In the genomic region with DNA sequence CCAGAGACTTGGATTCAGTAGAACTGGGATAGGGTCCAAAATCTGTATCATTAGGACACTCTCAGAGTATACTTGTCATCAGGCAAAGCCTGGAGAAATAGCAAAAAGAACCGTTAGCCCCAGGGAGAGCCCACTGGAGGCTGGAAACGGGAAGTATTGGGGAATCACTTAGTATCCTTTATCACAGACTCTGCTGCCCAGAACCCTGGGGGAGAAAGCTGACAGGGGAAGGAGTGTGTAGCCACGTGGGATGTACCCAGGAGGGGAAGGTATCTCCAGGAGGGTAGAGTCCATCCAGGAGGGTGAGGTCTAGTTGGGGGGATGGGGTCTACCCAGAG, we compare ENCODE assay signal across 12 cellular contexts.
DNase-seq lines count a peak whose midpoint lies in the region; ATAC-seq and TF ChIP-seq lines count a peak whose summit lies in the region.
"Had no signal": no experiment of that assay in that cellular context is flagged by ENCODE, and none has a peak within 500 bp of the region (broad histone marks: within the 10 kb centered on the region; RNA-seq: fewer than 3 reads in every experiment).

No MANE protein-coding gene starts in this region.

- in situ Hi-C loops in gastrocnemius medialis (cut with MboI; ENCODE audit: low sequenced_read_pairs in 4 of 4), result loop anchor here (25.0 kb wide), 2 partner anchors 542 to 917 kb away; no protein-coding TSS in a partner anchor

- TF ChIP-seq CTCF in RWPE1 (conservative IDR thresholded peaks at IDR 0.05; ENCODE audit: low read depth), result no peak
- TF ChIP-seq CTCF in heart right ventricle (IDR thresholded peaks at IDR 0.05), result no peak
- no peak for TF ChIP-seq CTCF in gastrocnemius medialis (IDR thresholded peaks at IDR 0.05 in 4 of 5, conservative IDR thresholded peaks at IDR 0.05 in 1 of 5)

- DNase-seq in EH (ENCODE audit: low read depth) (peak; percentile 26), RWPE1 (ENCODE audit: low spot score) (no peak), heart right ventricle (no peak), gastrocnemius medialis (no peak), NCI-H2227 (lab: John Stamatoyannopoulos, UW; ENCODE audit: unreplicated experiment) (no peak), NCI-H82 treated with DMSO at 0.1 percent for 48 hours (lab: John Stamatoyannopoulos, UW; ENCODE audit: unreplicated experiment) (no peak)
- DNase-seq: CD8-positive, alpha-beta T cell; cortex of kidney; stimulated activated CD4-positive, alpha-beta T cell treated with anti-CD3 and anti-CD28 coated beads, Interleukin-2, amount 100 ng/mL, for 24 hours; stimulated activated naive CD4-positive, alpha-beta T cell treated with Interleukin-2 at 50 U/mL for 16 hours had no signal

- peaks cover 0 to 8% (median 0%) of the 10 kb centered on the region in 11 donors for H3K9me3 ChIP-seq in heart right ventricle
- no peaks in the 10 kb centered on the region for H3K9me3 ChIP-seq in gastrocnemius medialis

- H3K36me3 ChIP-seq in heart right ventricle, result no peaks in the 10 kb centered on the region
- H3K36me3 ChIP-seq in gastrocnemius medialis, result no peaks in the 10 kb centered on the region

- ATAC-seq in heart right ventricle (peak in 5 of 8 donors; percentile 4 to 26 (median 17)), gastrocnemius medialis (peak in 1 of 2 donors; percentile 25), HG03571 (IDR thresholded peaks at IDR 0.05; ENCODE audit: unreplicated experiment) (no peak), GM21737 (IDR thresholded peaks at IDR 0.05; ENCODE audit: unreplicated experiment) (no peak)
- ATAC-seq: CD8-positive, alpha-beta T cell had no signal

- POLR2A ChIA-PET in RWPE1 (lab: Yijun Ruan, JAX; ENCODE audit: low non-redundant PET), result interaction anchor here (0.6 kb wide), 1 partner anchor 19 kb away, joined by 3 read pairs; no protein-coding TSS in a partner anchor

- H3K27me3 ChIP-seq in heart right ventricle (no peaks in the 10 kb centered on the region), gastrocnemius medialis (no peaks in the 10 kb centered on the region)

- H3K4me3 ChIP-seq in heart right ventricle (no peak overlapping the region), gastrocnemius medialis (no peak overlapping the region)

- H3K27ac ChIP-seq in RWPE1 (peak overlapping the region; percentile 100), heart right ventricle (peak overlapping the region in 9 of 10 donors; percentile 67 to 88 (median 78)), gastrocnemius medialis (peak overlapping the region; percentile 12 to 69 (median 54))

- WGBS in heart right ventricle, 2 donors, result 13 to 20% methylated on average over 3 of the region's 3 CpGs

- CTCF ChIA-PET in RWPE1 (lab: Yijun Ruan, JAX), result interaction anchor here (1.2 kb wide), 1 partner anchor 24 kb away, joined by 6 read pairs; no protein-coding TSS in a partner anchor

- peaks cover 18 to 65% (median 53%) of the 10 kb centered on the region in 9 donors for H3K4me1 ChIP-seq in heart right ventricle
- H3K4me1 ChIP-seq in gastrocnemius medialis, result peaks cover 21 to 33% of the 10 kb centered on the region in 2 donors

- intact Hi-C loops in heart right ventricle (cut with DNase I) (loop anchor here in 1 of 10 donors (10.0 kb wide), 1 partner anchor 919 kb away; no protein-coding TSS in a partner anchor), gastrocnemius medialis (cut with DNase I; ENCODE audit: low total_unique reads) (no loop called here)

- no peak for TF ChIP-seq POLR2A in gastrocnemius medialis (IDR thresholded peaks at IDR 0.05)

Comparison
In these comparisons a context has a peak if more than half of its experiments do, and no peak if none do; other contexts are left out.
1. ATAC-seq: peak in heart right ventricle (5 of 8); none in HG03571 (single experiment) and GM21737 (single experiment).
2. Peak in every context shown above with its lines, with median percentiles within 50 percentile points of each other: H3K27ac ChIP-seq.